8 cellular contexts compared by ENCODE assay signal in genomic region chr11:123381817-123382554, GRCh38. TPM values are rescaled to one million over a fixed set of nuclear protein-coding genes. Genes with fewer than 3 reads are reported as not detected.
DNase-seq lines count a peak whose midpoint lies in the region; ATAC-seq and TF ChIP-seq lines count a peak whose summit lies in the region.
"Had no signal": no experiment of that assay in that cellular context is flagged by ENCODE, and none has a peak within 500 bp of the region (broad histone marks: within the 10 kb centered on the region; RNA-seq: fewer than 3 reads in every experiment).

No MANE protein-coding gene starts in this region.

- H3K36me3 ChIP-seq in osteoblast (ENCODE audit: insufficient read depth, low read length) (no peaks in the 10 kb centered on the region), stomach (no peaks in the 10 kb centered on the region), mesendoderm (ENCODE audit: control insufficient read depth, insufficient read depth, low read length) (no peaks in the 10 kb centered on the region)

- no peak overlapping the region for H3K23ac ChIP-seq in mesendoderm (ENCODE audit: low read length)

- no peak overlapping the region for H3K27ac ChIP-seq in osteoblast (ENCODE audit: low read depth, low read length)
- no peak overlapping the region for H3K27ac ChIP-seq in stomach
- H3K27ac ChIP-seq in mesendoderm (ENCODE audit: low read depth, low read length), result no peak overlapping the region

- no peak for TF ChIP-seq POLR2A in stomach (IDR thresholded peaks at IDR 0.05)

- TF ChIP-seq CTCF in osteoblast (IDR thresholded peaks at IDR 0.05; ENCODE audit: extremely low read depth, low read depth, low read length) (no peak), stomach (IDR thresholded peaks at IDR 0.05) (no peak)

- no peaks in the 10 kb centered on the region for H4K20me1 ChIP-seq in osteoblast (ENCODE audit: insufficient read depth, low read length)

- no peaks in the 10 kb centered on the region for H3K79me2 ChIP-seq in osteoblast (ENCODE audit: insufficient read depth, low read length)
- no peaks in the 10 kb centered on the region for H3K79me2 ChIP-seq in mesendoderm (ENCODE audit: control insufficient read depth, insufficient read depth, low read length)

- TF ChIP-seq EP300 in stomach (IDR thresholded peaks at IDR 0.05), result no peak

- no peak overlapping the region for H3K18ac ChIP-seq in mesendoderm (ENCODE audit: low read length)

- no peak overlapping the region for H2BK120ac ChIP-seq in mesendoderm (ENCODE audit: low read depth, low read length)

- no peak overlapping the region for H3K4me3 ChIP-seq in osteoblast (ENCODE audit: insufficient read depth, low read length)
- H3K4me3 ChIP-seq in stomach, result no peak overlapping the region
- no peak overlapping the region for H3K4me3 ChIP-seq in mesendoderm (ENCODE audit: low read length)

- H2AFZ ChIP-seq in osteoblast (ENCODE audit: low read length), result no peak overlapping the region

- no peak overlapping the region for H3K9ac ChIP-seq in mesendoderm (ENCODE audit: low read length)

- intact Hi-C loops in stomach (cut with DNase I; ENCODE audit: low total_unique reads), result no loop called here

- no peak overlapping the region for H4K8ac ChIP-seq in mesendoderm (ENCODE audit: low read depth, low read length)

- no peak overlapping the region for H2BK5ac ChIP-seq in mesendoderm (ENCODE audit: low read length)

- WGBS in stomach, 5 donors, result 62 to 71% (median 70%) methylated on average over 4 of the region's 4 CpGs
- no CpG with 5 or more reads among the region's 4 CpGs for WGBS in mesendoderm (ENCODE audit: extremely low coverage, insufficient coverage, low lambda C conversion rate)

- no peak overlapping the region for H4K5ac ChIP-seq in mesendoderm (ENCODE audit: low read length)

- H2BK15ac ChIP-seq in mesendoderm (replicated peaks; ENCODE audit: low read depth), result no peak overlapping the region

- H3K56ac ChIP-seq in mesendoderm (ENCODE audit: low read length), result no peak overlapping the region

- H3K4me2 ChIP-seq in osteoblast (ENCODE audit: insufficient read depth, low read length) (no peak overlapping the region), mesendoderm (ENCODE audit: low read length) (no peak overlapping the region)

- H3K79me1 ChIP-seq in mesendoderm (ENCODE audit: low read length), result no peaks in the 10 kb centered on the region

- no peak overlapping the region for H2AK5ac ChIP-seq in mesendoderm (ENCODE audit: low read length)

- DNase-seq in activated CD8-positive, alpha-beta memory T cell treated with anti-CD3 and anti-CD28 coated beads for 48 hours (ENCODE audit: low read depth in 2 of 3, low spot score in 2 of 3), result peak in 2 of 3 experiments; percentile 22 to 49
- peak; percentile 26 for DNase-seq in stimulated activated CD8-positive, alpha-beta memory T cell treated with anti-CD3 and anti-CD28 coated beads, Interleukin-7, amount 100 ng/mL, for 24 hours (ENCODE audit: low read depth)
- DNase-seq in osteoblast (ENCODE audit: insufficient read length, low spot score, missing footprints) (no peak), stomach (no peak), mesendoderm (no peak)
- DNase-seq: NCI-H2081 treated with DMSO at 0.1 percent for 48 hours had no signal

- no peaks in the 10 kb centered on the region for H3K4me1 ChIP-seq in osteoblast (ENCODE audit: insufficient read depth, low read length)
- H3K4me1 ChIP-seq in stomach, result no peaks in the 10 kb centered on the region
- no peaks in the 10 kb centered on the region for H3K4me1 ChIP-seq in mesendoderm (ENCODE audit: control insufficient read depth, low read depth, low read length)

- H3K4ac ChIP-seq in mesendoderm (ENCODE audit: low read depth, low read length), result no peak overlapping the region

- ATAC-seq in GM19438 (IDR thresholded peaks at IDR 0.05; ENCODE audit: low read depth, unreplicated experiment) (peak; percentile 73), HG02970 (IDR thresholded peaks at IDR 0.05; ENCODE audit: low FRiP score, unreplicated experiment) (peak; percentile 48)

- no peaks in the 10 kb centered on the region for H3K9me3 ChIP-seq in osteoblast (ENCODE audit: low read depth, low read length)
- no peaks in the 10 kb centered on the region for H3K9me3 ChIP-seq in stomach

- H3K27me3 ChIP-seq in osteoblast (ENCODE audit: insufficient read depth, low read length) (peaks cover 81% of the 10 kb centered on the region), stomach (peaks cover 0 to 4% (median 0%) of the 10 kb centered on the region in 3 donors), mesendoderm (ENCODE audit: insufficient read depth, low read length, poor library complexity) (no peaks in the 10 kb centered on the region)

RNA-seq across cellular contexts. Expression of gene GRAMD1B, which starts 48.1 kb away (rescaled TPM):
- 15.2 and 16.8 TPM in 2 replicates for total RNA-seq in osteoblast
- 10 to 100 TPM in 4 of 5 donors, under 1 TPM in 1; 0.58 to 39.7 (median 19.3) TPM for total RNA-seq in stomach
- polyA plus RNA-seq in stomach, result 1 to 10 TPM; 3.8 to 5.1 (median 4.5) TPM
- polyA plus RNA-seq in mesendoderm (2013, experiment 1 of 2), result 5.0 TPM
- polyA plus RNA-seq in mesendoderm (2013, experiment 2 of 2), result 5.0 TPM

Comparison
In these comparisons a context has a peak if more than half of its experiments do, and no peak if none do; other contexts are left out.
1. DNase-seq: peak in activated CD8-positive, alpha-beta memory T cell treated with anti-CD3 and anti-CD28 coated beads for 48 hours (2 of 3) and stimulated activated CD8-positive, alpha-beta memory T cell treated with anti-CD3 and anti-CD28 coated beads, Interleukin-7, amount 100 ng/mL, for 24 hours (single experiment); none in osteoblast (single experiment), stomach (single experiment) and mesendoderm (single experiment).